23 cellular contexts compared by ENCODE assay signal in the genomic region with DNA sequence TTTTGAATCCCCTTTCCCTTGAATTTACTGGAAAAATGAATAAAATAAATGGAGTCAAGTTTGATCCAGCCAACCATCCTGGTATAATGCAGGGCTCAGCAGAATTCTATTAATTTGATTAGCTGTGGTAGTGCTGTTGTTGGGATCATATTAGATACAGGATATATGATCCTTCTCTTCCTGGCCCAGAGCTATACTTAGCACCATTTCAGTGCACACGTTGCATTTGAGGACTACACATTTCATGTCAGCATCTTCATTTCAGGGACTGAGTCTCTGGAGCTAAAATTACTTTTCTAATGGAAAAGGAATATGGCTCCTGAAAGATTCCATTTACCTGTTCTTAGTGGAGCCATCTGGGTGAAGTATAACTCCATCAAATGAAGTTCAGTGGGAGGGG.
"Had no signal": no experiment of that assay in that cellular context is flagged by ENCODE, and none has a peak within 500 bp of the region (broad histone marks: within the 10 kb centered on the region; RNA-seq: fewer than 3 reads in every experiment).

No MANE protein-coding gene starts in this region.

- DNase-seq: colonic mucosa; cortex of kidney; dermis blood vessel endothelial cell; dorsolateral prefrontal cortex; effector CD4-positive, alpha-beta T cell; effector CD8-positive, alpha-beta T cell; effector memory CD4-positive, alpha-beta T cell; effector memory CD8-positive, alpha-beta T cell; endodermal cell; erythroblast; esophagus squamous epithelium; foreskin fibroblast; foreskin keratinocyte; foreskin melanocyte; glutamatergic neuron; head of caudate nucleus; heart right ventricle had no signal

- H3K27me3 ChIP-seq: colonic mucosa, dorsolateral prefrontal cortex, esophagus muscularis mucosa, esophagus squamous epithelium, gastroesophageal sphincter, hepatocyte had no signal

- H3K79me2 ChIP-seq: hepatocyte had no signal

- H3K4me3 ChIP-seq: colonic mucosa, coronary artery, dorsolateral prefrontal cortex, esophagus muscularis mucosa, esophagus squamous epithelium, gastroesophageal sphincter, heart right ventricle, hepatocyte had no signal

- H3K27ac ChIP-seq: colonic mucosa, coronary artery, dorsolateral prefrontal cortex, epithelial cell of prostate, esophagus muscularis mucosa, esophagus squamous epithelium, foreskin keratinocyte, gastroesophageal sphincter, heart right ventricle, hepatocyte had no signal

- H3K36me3 ChIP-seq: colonic mucosa, esophagus muscularis mucosa, esophagus squamous epithelium, gastroesophageal sphincter, heart right ventricle had no signal

- H2AFZ ChIP-seq: hepatocyte had no signal

- H3K4me2 ChIP-seq: hepatocyte had no signal

- ATAC-seq: effector memory CD8-positive, alpha-beta T cell; esophagus mucosa; foreskin keratinocyte; gastroesophageal sphincter; heart right ventricle had no signal

- H3K9me3 ChIP-seq: colonic mucosa, esophagus muscularis mucosa, esophagus squamous epithelium, gastroesophageal sphincter, heart right ventricle had no signal

- H3K4me1 ChIP-seq: colonic mucosa, esophagus muscularis mucosa, esophagus squamous epithelium, foreskin keratinocyte, gastroesophageal sphincter, heart right ventricle had no signal
